15 cellular contexts compared by ENCODE assay signal in the genomic region with DNA sequence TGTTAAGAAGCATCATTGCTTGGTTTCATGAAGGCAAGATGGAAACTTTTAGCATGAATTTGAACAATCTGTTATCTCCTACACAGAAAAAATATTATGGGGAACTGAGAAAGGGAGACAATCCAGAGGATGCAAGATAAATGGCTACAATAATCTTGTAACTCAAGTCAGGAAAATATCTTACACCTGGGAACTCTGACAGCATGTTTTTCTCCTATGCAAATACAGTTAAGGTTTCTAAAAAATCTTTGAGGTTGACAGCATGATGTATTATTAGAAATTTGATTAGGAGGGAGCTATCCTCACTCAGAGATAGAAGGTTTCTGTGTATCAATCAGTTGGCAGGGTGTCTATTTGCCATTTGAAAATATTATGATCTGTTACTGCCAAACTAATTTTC.
DNase-seq lines count a peak whose midpoint lies in the region; ATAC-seq, FAIRE-seq and TF ChIP-seq lines count a peak whose summit lies in the region.
"Had no signal": no experiment of that assay in that cellular context is flagged by ENCODE, and none has a peak within 500 bp of the region (broad histone marks: within the 10 kb centered on the region; RNA-seq: fewer than 3 reads in every experiment).

No MANE protein-coding gene starts in this region.

- FAIRE-seq in RCC 7860 (lab: Jason Lieb, UNC): no peak
- FAIRE-seq: frontal cortex had no signal

- peak overlapping the region; percentile 35 for H3K4me2 ChIP-seq in OCI-LY3 (ENCODE audit: low read length)
- H3K4me2 ChIP-seq: BLaER1, SK-N-SH had no signal

- DNase-seq in RCC 7860 (ENCODE audit: low spot score): no peak
- no peak for DNase-seq in occipital lobe (lab: John Stamatoyannopoulos, UW)
- DNase-seq in stimulated activated CD4-positive, alpha-beta T cell treated with anti-CD3 and anti-CD28 coated beads, Interleukin-2, amount 100 ng/mL, for 48 hours: no peak
- DNase-seq in head of caudate nucleus: no peak
- DNase-seq: activated naive CD4-positive, alpha-beta T cell treated with anti-CD3 and anti-CD28 coated beads for 36 hours; DND-41; islet precursor cell; SK-N-SH had no signal

- no peak overlapping the region for H3K9ac ChIP-seq in OCI-LY3 (ENCODE audit: low read length)
- H3K9ac ChIP-seq: BLaER1, SK-N-SH had no signal

- no peak overlapping the region for H2AFZ ChIP-seq in OCI-LY3 (ENCODE audit: low read depth, low read length)

- intact Hi-C loops in head of caudate nucleus (cut with DNase I): no loop called here

- no peaks in the 10 kb centered on the region for H3K27me3 ChIP-seq in OCI-LY3 (ENCODE audit: low read depth, low read length)
- H3K27me3 ChIP-seq: BLaER1 had no signal

- H3K4me1 ChIP-seq in OCI-LY3 (ENCODE audit: low read length): peaks cover 25% of the 10 kb centered on the region

- H3K4me3 ChIP-seq in OCI-LY3 (ENCODE audit: low read length): no peak overlapping the region
- H3K4me3 ChIP-seq: BLaER1, skin epidermis had no signal

- peak; percentile 40 for ATAC-seq in GM18868 (IDR thresholded peaks at IDR 0.05; ENCODE audit: unreplicated experiment)
- ATAC-seq in GM21528 (IDR thresholded peaks at IDR 0.05; ENCODE audit: low FRiP score, unreplicated experiment): peak; percentile 68
- ATAC-seq in HG02943 (IDR thresholded peaks at IDR 0.05; ENCODE audit: low read depth, unreplicated experiment): peak; percentile 69

- peaks cover 2% of the 10 kb centered on the region for H3K36me3 ChIP-seq in OCI-LY3 (replicated peaks; ENCODE audit: low read depth, low read length)

- H3K79me2 ChIP-seq in OCI-LY3 (ENCODE audit: low read length): no peaks in the 10 kb centered on the region

- H3K27ac ChIP-seq in OCI-LY3 (ENCODE audit: low read length): no peak overlapping the region
- H3K27ac ChIP-seq: BLaER1, skin epidermis had no signal

- H3K9me3 ChIP-seq in OCI-LY3 (ENCODE audit: insufficient read depth, low read length): no peaks in the 10 kb centered on the region
- H3K9me3 ChIP-seq: BLaER1, SK-N-SH had no signal

- TF ChIP-seq CTCF in OCI-LY3 (IDR thresholded peaks at IDR 0.05; ENCODE audit: low read depth, low read length): no peak

- H4K20me1 ChIP-seq in OCI-LY3 (ENCODE audit: insufficient read depth, low read length): 0 out of 2 replicates have a peak, but pooled peaks cover 4% of the 10 kb centered on the region
- H4K20me1 ChIP-seq: BLaER1 had no signal
